8 cellular contexts compared by ENCODE assay signal in the genomic region with DNA sequence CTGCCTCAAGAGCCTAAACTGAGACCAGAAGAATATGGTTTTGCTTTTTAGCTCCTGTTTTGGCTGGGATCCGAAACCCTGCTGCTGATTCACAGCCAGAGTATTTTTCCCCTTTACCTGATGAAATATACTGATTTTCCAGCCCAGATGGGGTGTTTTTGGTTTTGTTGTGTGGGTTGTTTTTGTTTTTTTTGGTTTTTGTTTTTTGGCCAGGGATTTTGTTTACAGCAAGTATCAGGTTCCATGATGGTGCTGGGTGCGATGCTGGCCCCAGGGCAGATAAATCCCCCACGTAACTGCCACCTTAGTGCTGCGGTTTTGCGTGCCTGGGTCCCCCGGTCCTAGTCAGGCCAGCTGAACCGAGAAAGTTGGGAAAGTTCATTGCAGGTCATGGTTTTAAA.
A peak's percentile ranks its signal among the peaks of the same experiment; 100 is the strongest.
DNase-seq lines count a peak whose midpoint lies in the region; ATAC-seq, FAIRE-seq and TF ChIP-seq lines count a peak whose summit lies in the region.

No MANE protein-coding gene starts in this region.

- intact Hi-C loops in ascending aorta (cut with DNase I) = loop anchor here (1.0 to 5.0 kb wide), 2 partner anchors 16 to 134 kb away; partner anchors contain the start of gene NNMT
- intact Hi-C loops in stomach (cut with DNase I; ENCODE audit: low total_unique reads) = no loop called here

- H3K9me3 ChIP-seq in ascending aorta (no peaks in the 10 kb centered on the region), keratinocyte (ENCODE audit: control insufficient read depth, low read depth, low read length) (no peaks in the 10 kb centered on the region), stomach (no peaks in the 10 kb centered on the region)

- no peaks in the 10 kb centered on the region for H3K79me2 ChIP-seq in keratinocyte (ENCODE audit: control insufficient read depth, insufficient read depth, low read length)

- H3K36me3 ChIP-seq in ascending aorta (peaks cover 6 to 24% of the 10 kb centered on the region in 2 donors), keratinocyte (ENCODE audit: control insufficient read depth in 2 of 2, extremely low read depth in 1 of 2, insufficient read depth in 2 of 2, low read length in 2 of 2) (no peaks in the 10 kb centered on the region), stomach (peaks cover 0 to 7% (median 7%) of the 10 kb centered on the region in 4 donors)

- peak overlapping the region; percentile 48 for H2AFZ ChIP-seq in keratinocyte (ENCODE audit: control insufficient read depth, low read length)

- TF ChIP-seq POLR2A in stomach (IDR thresholded peaks at IDR 0.05) = no peak
- no peak for TF ChIP-seq POLR2A in GM18505 (IDR thresholded peaks at IDR 0.05; ENCODE audit: borderline replicate concordance, extremely low read depth, insufficient read depth, insufficient read length)

- no peak for FAIRE-seq in keratinocyte (lab: Jason Lieb, UNC)

- H4K20me1 ChIP-seq in keratinocyte (ENCODE audit: control insufficient read depth, extremely low read depth, insufficient read depth, low read length) = no peaks in the 10 kb centered on the region

- 25 to 52% (median 41%) methylated on average over 7 of the region's 7 CpGs for WGBS in stomach, 5 donors

- TF ChIP-seq EP300 in stomach (IDR thresholded peaks at IDR 0.05) = no peak

- no peak for ATAC-seq in GM18505 (IDR thresholded peaks at IDR 0.05; ENCODE audit: unreplicated experiment)

- peak overlapping the region; percentile 79 for H3K9ac ChIP-seq in keratinocyte (ENCODE audit: control insufficient read depth, extremely low read depth, insufficient read depth, low read length)

- no peaks in the 10 kb centered on the region for H3K9me1 ChIP-seq in keratinocyte (ENCODE audit: control insufficient read depth, extremely low read depth, insufficient read depth, low read length)

- dilution Hi-C loops in keratinocyte (cut with MboI; ENCODE audit: extremely low pct_ligation_motif_present, low sequenced_read_pairs) = no loop called here

- H3K4me1 ChIP-seq in ascending aorta = peaks cover 66 to 89% of the 10 kb centered on the region in 2 donors
- H3K4me1 ChIP-seq in keratinocyte (ENCODE audit: control insufficient read depth, extremely low read depth, insufficient read depth, low read length) = peaks cover 67% of the 10 kb centered on the region
- H3K4me1 ChIP-seq in stomach = peaks cover 86 to 98% (median 93%) of the 10 kb centered on the region in 4 donors

- H3K27ac ChIP-seq in ascending aorta (peak overlapping the region; percentile 92 to 99), keratinocyte (ENCODE audit: control insufficient read depth, insufficient read depth, low read length) (peak overlapping the region; percentile 93), stomach (peak overlapping the region; percentile 90 to 99 (median 95))

- H3K27me3 ChIP-seq in ascending aorta (no peaks in the 10 kb centered on the region), keratinocyte (ENCODE audit: control insufficient read depth, extremely low read depth, insufficient read depth, low read length) (peaks cover 36% of the 10 kb centered on the region), stomach (no peaks in the 10 kb centered on the region)

- no peak for DNase-seq in HFF-Myc (ENCODE audit: extremely low read depth, low read depth)
- peak in 1 of 2 donors; percentile 83 for DNase-seq in ascending aorta (ENCODE audit: low spot score in 2 of 2)
- DNase-seq in keratinocyte (ENCODE audit: low read depth, low spot score) = peak; percentile 45
- DNase-seq in stomach = peak; percentile 55
- DNase-seq in RKO (ENCODE audit: low spot score) = no peak
- DNase-seq in GF-D8 (lab: John Stamatoyannopoulos, UW) = no peak
- no peak for DNase-seq in NCI-H1417 (lab: John Stamatoyannopoulos, UW)

- peak overlapping the region; percentile 1; the same call in 1 of the 2 replicates for H3K4me3 ChIP-seq in HFF-Myc (replicated peaks; ENCODE audit: low read depth, low read length)
- peak overlapping the region in 1 of 2 donors; percentile 26 for H3K4me3 ChIP-seq in ascending aorta
- H3K4me3 ChIP-seq in keratinocyte (ENCODE audit: control insufficient read depth in 2 of 3, extremely low read depth in 1 of 3, insufficient read depth in 2 of 3, low read depth in 1 of 3, low read length in 3 of 3) = peak overlapping the region in 2 of 3 experiments; percentile 42 to 43
- peak overlapping the region in 1 of 4 donors; percentile 7 for H3K4me3 ChIP-seq in stomach

- H3K4me2 ChIP-seq in keratinocyte (ENCODE audit: control insufficient read depth, extremely low read depth, insufficient read depth, low read depth, low read length) = peak overlapping the region; percentile 90

- no peak for TF ChIP-seq CTCF in HFF-Myc (IDR thresholded peaks at IDR 0.05; ENCODE audit: low read depth, low read length, missing control alignments)
- no peak for TF ChIP-seq CTCF in ascending aorta (IDR thresholded peaks at IDR 0.05)
- no peak for TF ChIP-seq CTCF in keratinocyte (optimal IDR thresholded peaks at IDR 0.05 in 1 of 3, IDR thresholded peaks at IDR 0.05 in 1 of 3, conservative IDR thresholded peaks at IDR 0.05 in 1 of 3; ENCODE audit: extremely low read depth in 1 of 3, insufficient read depth in 2 of 3, low read length in 3 of 3)
- no peak for TF ChIP-seq CTCF in stomach (IDR thresholded peaks at IDR 0.05)

Comparison
In these comparisons a context has a peak if more than half of its experiments do, and no peak if none do; other contexts are left out.
1. DNase-seq: peak in keratinocyte (single experiment) and stomach (single experiment); none in HFF-Myc (single experiment), RKO (single experiment), GF-D8 (single experiment) and NCI-H1417 (0 of 3).
2. Peak in every context shown above with its lines, with median percentiles within 50 percentile points of each other: H3K27ac ChIP-seq.